Comparison of ENCODE assay signal across 8 cellular contexts in the genomic region with DNA sequence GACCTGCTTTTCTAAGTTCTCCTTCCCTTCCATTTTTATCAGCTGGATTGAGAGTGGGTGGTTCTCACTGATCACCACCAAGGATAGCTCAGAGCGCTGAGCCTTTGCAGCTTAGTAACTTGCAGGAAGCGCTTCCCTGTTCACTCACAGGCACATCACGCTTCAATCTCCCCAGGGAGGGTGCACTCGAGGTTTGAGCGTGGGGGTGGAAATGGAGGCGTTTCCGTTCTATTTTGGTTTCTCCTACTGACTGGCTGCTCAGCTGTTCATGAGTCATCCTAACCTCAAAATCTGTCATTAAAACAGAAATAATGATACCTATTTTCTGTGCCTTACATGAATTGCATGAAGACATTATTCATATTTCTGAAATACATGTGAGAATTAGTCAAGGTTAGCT.
DNase-seq lines count a peak whose midpoint lies in the region; ATAC-seq and TF ChIP-seq lines count a peak whose summit lies in the region.

No MANE protein-coding gene starts in this region.

- H3K27me3 ChIP-seq in upper lobe of left lung = no peaks in the 10 kb centered on the region

- TF ChIP-seq CTCF in osteocyte (IDR thresholded peaks at IDR 0.05) (no peak), upper lobe of left lung (IDR thresholded peaks at IDR 0.05) (no peak)

- peak overlapping the region; percentile 84 for H3K27ac Mint-ChIP-seq in osteocyte (ENCODE audit: unreplicated experiment)

- H3K4me3 Mint-ChIP-seq in osteocyte (ENCODE audit: unreplicated experiment) = peak overlapping the region; percentile 22

- no peaks in the 10 kb centered on the region for H3K36me3 Mint-ChIP-seq in osteocyte (ENCODE audit: unreplicated experiment)

- DNase-seq in CD1c-positive myeloid dendritic cell (ENCODE audit: extremely low spot score) = peak; percentile 98
- DNase-seq in OCI-M1 (lab: John Stamatoyannopoulos, UW) = peak; percentile 96
- peak; percentile 72 to 77 for DNase-seq in activated T-cell treated with anti-CD3 and anti-CD28 coated beads, Interleukin-2, amount 50 U/mL, for 48 hours
- peak; percentile 98 for DNase-seq in foreskin melanocyte
- DNase-seq in osteocyte (ENCODE audit: extremely low spot score, unreplicated experiment) = peak; percentile 94
- peak in 1 of 2 donors; percentile 82 for DNase-seq in upper lobe of left lung

- H3K9me3 ChIP-seq in upper lobe of left lung = no peaks in the 10 kb centered on the region

- no peak for TF ChIP-seq POLR2A in upper lobe of left lung (IDR thresholded peaks at IDR 0.05)

- peak in 1 of 4 donors; percentile 61 for TF ChIP-seq EP300 in upper lobe of left lung (IDR thresholded peaks at IDR 0.05)

- H3K4me1 Mint-ChIP-seq in osteocyte (ENCODE audit: unreplicated experiment) = peaks cover 35% of the 10 kb centered on the region

- peaks cover 8 to 20% (median 12%) of the 10 kb centered on the region in 4 donors for H3K4me1 ChIP-seq in upper lobe of left lung

- H3K27ac ChIP-seq in upper lobe of left lung = peak overlapping the region in 1 of 4 donors; percentile 11

- no peaks in the 10 kb centered on the region for H3K27me3 Mint-ChIP-seq in osteocyte (ENCODE audit: unreplicated experiment)

- H3K36me3 ChIP-seq in upper lobe of left lung = no peaks in the 10 kb centered on the region

- WGBS in upper lobe of left lung, 2 donors = 2 to 13% methylated on average over 5 to 7 of the region's 7 CpGs

- H3K4me3 ChIP-seq in upper lobe of left lung = no peak overlapping the region

- ATAC-seq in GM19351 (IDR thresholded peaks at IDR 0.05; ENCODE audit: unreplicated experiment) (peak; percentile 98), HG03354 (IDR thresholded peaks at IDR 0.05; ENCODE audit: poor library complexity, severe bottlenecking, unreplicated experiment) (peak; percentile 99), upper lobe of left lung (ENCODE audit: low FRiP score in 2 of 2) (peak; percentile 86 to 94)

- H3K9me3 Mint-ChIP-seq in osteocyte (ENCODE audit: unreplicated experiment) = no peaks in the 10 kb centered on the region
